8 cellular contexts compared by ENCODE assay signal in the genomic region with DNA sequence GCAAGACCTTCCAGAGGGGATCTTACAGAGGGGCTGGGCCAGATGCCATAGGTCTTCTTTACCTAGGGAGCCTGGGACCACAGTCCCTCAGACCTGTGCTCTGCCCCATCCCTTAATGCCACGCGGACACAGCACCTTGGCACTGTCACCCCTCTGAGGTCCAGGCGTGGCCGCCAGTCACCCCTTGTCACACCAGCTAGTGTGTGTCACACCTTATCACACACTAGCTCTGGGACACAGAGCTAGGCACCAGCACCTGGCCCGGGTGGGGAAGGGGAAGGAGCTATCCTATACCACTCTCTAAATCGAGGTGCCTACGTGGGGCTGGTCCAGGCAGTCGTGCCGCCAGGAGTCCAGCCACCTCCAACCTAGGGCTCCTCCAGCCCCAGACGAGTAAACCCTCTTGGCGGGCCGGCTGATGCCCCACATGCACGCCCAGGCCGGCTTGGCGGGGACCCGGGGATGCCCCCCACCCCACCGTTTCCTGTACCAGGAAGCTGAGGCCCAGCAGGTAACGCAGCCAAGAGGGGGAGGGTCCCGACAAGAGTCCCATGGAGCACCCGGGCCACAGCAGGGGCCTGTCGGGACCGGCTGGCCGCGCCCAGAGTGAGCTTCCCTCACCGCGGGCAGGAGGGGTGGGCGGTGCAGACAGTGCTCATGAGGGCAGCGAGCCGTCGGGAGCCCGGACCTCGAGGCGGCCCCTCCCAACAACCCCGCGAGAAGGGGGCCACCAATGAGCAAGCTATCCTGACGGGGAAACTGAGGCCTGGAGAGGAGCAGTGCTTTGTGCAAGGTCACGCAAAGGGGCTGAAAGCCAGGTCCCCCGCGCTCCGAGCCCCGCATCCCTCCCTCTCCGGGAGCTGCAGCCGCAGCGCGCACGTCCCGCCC. TPM values are rescaled to one million over a fixed set of nuclear protein-coding genes. Genes with fewer than 3 reads are reported as not detected.
DNase-seq lines count a peak whose midpoint lies in the region; ATAC-seq and TF ChIP-seq lines count a peak whose summit lies in the region.

No MANE protein-coding gene starts in this region.

- POLR2A ChIA-PET in OCI-LY7 (lab: Charles Lee) = interaction anchor here (0.5 to 1.5 kb wide), 5 partner anchors 65 to 149 kb away, joined by 3 to 5 read pairs (median 3); no protein-coding TSS in a partner anchor

- BruUV-seq in OCI-LY7 (replicated peaks; lab: Mats Ljungman, UMichigan) = no TSS peak

- H3K4me1 ChIP-seq in OCI-LY7 (ENCODE audit: insufficient read depth, low read length, poor library complexity, severe bottlenecking) (peaks cover 16% of the 10 kb centered on the region), ascending aorta (no peaks in the 10 kb centered on the region), smooth muscle cell (ENCODE audit: low read depth) (no peaks in the 10 kb centered on the region)

- H3K27me3 ChIP-seq in ascending aorta (no peaks in the 10 kb centered on the region), smooth muscle cell (ENCODE audit: low read depth) (no peaks in the 10 kb centered on the region)

- H3K79me2 ChIP-seq in OCI-LY7 (ENCODE audit: insufficient read depth, low read depth, low read length) (no peaks in the 10 kb centered on the region), smooth muscle cell (ENCODE audit: low read depth) (peaks cover 4% of the 10 kb centered on the region)

- H3K27ac ChIP-seq in OCI-LY7 (ENCODE audit: low read depth, low read length, poor library complexity, severe bottlenecking) (no peak overlapping the region), ascending aorta (peak overlapping the region in 1 of 2 donors; percentile 17), smooth muscle cell (ENCODE audit: low read depth) (no peak overlapping the region)

- no peak for TF ChIP-seq CTCF in AG09309 (IDR thresholded peaks at IDR 0.05; ENCODE audit: control insufficient read depth, insufficient read depth, low read depth, low read length, missing control alignments)
- no peak for TF ChIP-seq CTCF in OCI-LY7 (conservative IDR thresholded peaks at IDR 0.05; ENCODE audit: low read length)
- TF ChIP-seq CTCF in ascending aorta (IDR thresholded peaks at IDR 0.05) = no peak
- TF ChIP-seq CTCF in smooth muscle cell (IDR thresholded peaks at IDR 0.05; ENCODE audit: borderline replicate concordance, insufficient read depth, poor library complexity, severe bottlenecking) = no peak

- H3K4me3 ChIP-seq in AG09309 (ENCODE audit: control insufficient read depth, low read depth, low read length) (peak overlapping the region; percentile 58), OCI-LY7 (ENCODE audit: low read depth, low read length, poor library complexity, severe bottlenecking) (peak overlapping the region; percentile 74), ascending aorta (peak overlapping the region; percentile 73 to 83), iPS-11a (ENCODE audit: low read depth, low read length) (peak overlapping the region; percentile 63), smooth muscle cell (peak overlapping the region; percentile 71)

- 10% methylated on average over 40 of the region's 47 CpGs for WGBS in smooth muscle cell (ENCODE audit: low lambda C conversion rate)

- ATAC-seq in GM21360 (IDR thresholded peaks at IDR 0.05; ENCODE audit: unreplicated experiment) = peak; percentile 30
- ATAC-seq in GM21528 (IDR thresholded peaks at IDR 0.05; ENCODE audit: low FRiP score, unreplicated experiment) = no peak

- CTCF ChIA-PET in OCI-LY7 (lab: Charles Lee; ENCODE audit: unreplicated experiment) = interaction anchor here (0.6 to 0.7 kb wide), 3 partner anchors 10 to 73 kb away, joined by 3 read pairs; partner anchors contain the start of gene TRIM14

- no peak overlapping the region for H3K9ac ChIP-seq in smooth muscle cell (ENCODE audit: low read depth)

- no peaks in the 10 kb centered on the region for H3K36me3 ChIP-seq in OCI-LY7 (ENCODE audit: insufficient read depth, low read length)
- H3K36me3 ChIP-seq in ascending aorta = no peaks in the 10 kb centered on the region
- H3K36me3 ChIP-seq in smooth muscle cell (ENCODE audit: low read depth) = no peaks in the 10 kb centered on the region

- H3K9me3 ChIP-seq in OCI-LY7 (ENCODE audit: low read length) (no peaks in the 10 kb centered on the region), ascending aorta (no peaks in the 10 kb centered on the region), smooth muscle cell (replicated peaks; ENCODE audit: low read depth) (no peaks in the 10 kb centered on the region)

- peaks cover 5% of the 10 kb centered on the region for H3F3A ChIP-seq in smooth muscle cell (ENCODE audit: low read depth)

- H3K4me2 ChIP-seq in OCI-LY7 (ENCODE audit: low read length) (peak overlapping the region; percentile 89), smooth muscle cell (peak overlapping the region; percentile 84)

- no peak for DNase-seq in AG09309 (ENCODE audit: low read depth)
- DNase-seq in OCI-LY7 (ENCODE audit: low spot score) = peak; percentile 26
- no peak for DNase-seq in ascending aorta (ENCODE audit: low spot score in 2 of 2)
- no peak for DNase-seq in smooth muscle cell (lab: John Stamatoyannopoulos, UW; ENCODE audit: unreplicated experiment)
- no peak for DNase-seq in amniotic stem cell (lab: John Stamatoyannopoulos, UW)

- peak overlapping the region; percentile 56 for H2AFZ ChIP-seq in OCI-LY7 (ENCODE audit: low read length)
- H2AFZ ChIP-seq in smooth muscle cell (ENCODE audit: low read depth) = peak overlapping the region; percentile 84

- intact Hi-C loops in OCI-LY7 (cut with micrococcal nuclease; ENCODE audit: unreplicated experiment) (loop anchor here (1.0 to 2.0 kb wide), 2 partner anchors 74 to 117 kb away; no protein-coding TSS in a partner anchor), ascending aorta (cut with DNase I) (loop anchor here (2.0 kb wide), 3 partner anchors 63 to 269 kb away; partner anchors contain the start of genes NANS, TBC1D2 and TRMO)

- H4K20me1 ChIP-seq in OCI-LY7 (ENCODE audit: insufficient read depth, low read length) (no peaks in the 10 kb centered on the region), smooth muscle cell (ENCODE audit: low read depth) (no peaks in the 10 kb centered on the region)

- H3K9me2 ChIP-seq in OCI-LY7 (ENCODE audit: insufficient read depth, low read length) = no peaks in the 10 kb centered on the region

RNA-seq across cellular contexts. Expression of gene CORO2A, which starts 0.6 kb away (rescaled TPM):
- 1.8 and 2.2 TPM in 2 replicates for total RNA-seq in OCI-LY7 (2014; rRNA removed; shearing (Covaris generic))
- total RNA-seq in OCI-LY7 (2022) (3.2 and 3.9 TPM in 2 replicates), ascending aorta (9.0 TPM), smooth muscle cell (5.8 and 6.0 TPM in 2 replicates)
- 4.7 and 6.8 TPM in 2 replicates for polyA plus RNA-seq in smooth muscle cell
